8 cellular contexts compared by ENCODE assay signal in the genomic region with DNA sequence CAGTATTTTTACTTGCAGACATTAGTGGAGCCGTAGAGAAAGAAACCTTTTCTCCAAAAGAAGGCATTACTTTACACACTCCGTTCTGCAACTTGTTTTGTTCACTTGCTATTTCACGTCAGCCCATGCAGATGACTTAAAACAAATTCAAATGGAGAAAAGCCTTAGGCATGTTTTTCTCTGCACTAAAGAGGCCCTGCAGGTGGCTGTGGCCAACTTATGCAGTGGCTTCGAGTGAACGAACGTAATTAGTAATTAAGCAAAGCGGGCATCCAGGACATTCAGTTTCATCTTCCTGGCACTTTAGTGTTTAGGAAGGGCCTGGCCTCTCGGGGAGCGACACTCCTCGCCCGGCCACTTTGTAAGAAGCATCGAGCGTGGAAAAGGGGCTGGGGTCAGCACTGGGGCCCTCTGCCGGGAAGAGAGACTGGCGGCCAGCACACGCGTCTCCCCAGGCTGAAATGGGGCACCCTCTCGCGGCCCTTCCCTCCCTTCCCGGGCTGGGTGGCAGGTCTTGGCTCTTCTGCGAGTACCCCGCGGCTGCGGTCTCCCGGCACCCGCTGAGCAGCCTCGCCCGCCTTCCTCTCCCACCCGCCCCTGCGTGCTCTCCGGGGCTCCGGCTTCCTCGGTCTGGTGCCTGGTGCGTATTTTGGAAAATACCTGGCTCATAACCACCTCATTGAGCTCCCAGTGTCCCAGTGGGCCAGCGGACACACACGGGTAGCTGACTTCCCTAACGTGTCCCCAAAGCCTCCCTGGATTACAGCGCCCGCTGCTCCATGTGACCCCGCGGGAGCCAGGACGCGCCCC. TPM values are rescaled to one million over a fixed set of nuclear protein-coding genes. Genes with fewer than 3 reads are reported as not detected.
DNase-seq lines count a peak whose midpoint lies in the region; ATAC-seq lines count a peak whose summit lies in the region.

No MANE protein-coding gene starts in this region.

- DNase-seq in CMK (ENCODE audit: low read depth) (peak; percentile 36), SJSA1 (ENCODE audit: low read depth in 1 of 2, low spot score in 2 of 2) (peak in 1 of 2 experiments; percentile 52), amniotic epithelial cell (ENCODE audit: low read depth) (peak; percentile 14), iPS DF 6.9 (ENCODE audit: low read depth, low spot score) (no peak), skeletal muscle cell (ENCODE audit: low read depth) (no peak), COR-L47 (lab: John Stamatoyannopoulos, UW) (no peak)

- no CpG with 5 or more reads among the region's 43 CpGs for WGBS in iPS DF 6.9 (ENCODE audit: insufficient coverage, insufficient read length)

- H3K4me3 ChIP-seq in SJSA1 (peak overlapping the region; percentile 86), iPS DF 6.9 (ENCODE audit: low read length) (peak overlapping the region; percentile 69), skeletal muscle cell (ENCODE audit: low read depth, low read length) (peak overlapping the region; percentile 86)

- H3K9me3 ChIP-seq in SJSA1 (replicated peaks) (0 out of 2 replicates have a peak, but pooled peaks cover 3% of the 10 kb centered on the region), iPS DF 6.9 (ENCODE audit: control insufficient read depth, insufficient read depth, low read length) (no peaks in the 10 kb centered on the region)

- H3K27me3 ChIP-seq in SJSA1 (replicated peaks) (no peaks in the 10 kb centered on the region), iPS DF 6.9 (ENCODE audit: control insufficient read depth, insufficient read depth, low read length) (no peaks in the 10 kb centered on the region)

- ATAC-seq in GM19397 (IDR thresholded peaks at IDR 0.05; ENCODE audit: unreplicated experiment), result peak; percentile 32
- ATAC-seq in HG03457 (IDR thresholded peaks at IDR 0.05; ENCODE audit: unreplicated experiment), result peak; percentile 27

- H3K36me3 ChIP-seq in SJSA1 (peaks cover 8% of the 10 kb centered on the region; the same call in 1 of the 2 replicates), iPS DF 6.9 (ENCODE audit: control insufficient read depth, insufficient read depth, low read length) (no peaks in the 10 kb centered on the region)

- H3K4me1 ChIP-seq in SJSA1 (replicated peaks), result peaks cover 13% of the 10 kb centered on the region
- H3K4me1 ChIP-seq in iPS DF 6.9 (ENCODE audit: control insufficient read depth, insufficient read depth, low read length), result peaks cover 2% of the 10 kb centered on the region

- peak overlapping the region; percentile 71 for H3K27ac ChIP-seq in SJSA1
- no peak overlapping the region for H3K27ac ChIP-seq in iPS DF 6.9 (ENCODE audit: low read length)

RNA-seq across cellular contexts. Expression of a gene that starts 0.7 kb away (rescaled TPM):
- total RNA-seq in SJSA1 (2014; rRNA removed; shearing (Covaris generic)), result 3.2 and 4.3 TPM in 2 replicates

RNA-seq across cellular contexts. Expression of a gene that starts 36.6 kb away (rescaled TPM):
- total RNA-seq in SJSA1 (2014; rRNA removed; shearing (Covaris generic)), result not detected in 2 replicates

Comparison
In these comparisons a context has a peak if more than half of its experiments do, and no peak if none do; other contexts are left out.
1. DNase-seq: peak in CMK (single experiment) and amniotic epithelial cell (single experiment); none in iPS DF 6.9 (single experiment), skeletal muscle cell (single experiment) and COR-L47 (single experiment).
2. Peak in every context shown above with its lines, with median percentiles within 50 percentile points of each other: H3K4me3 ChIP-seq.